Comparison of ENCODE assay signal across 1 cellular context in genomic region chr10:22325272-22325947, GRCh38.
TF ChIP-seq lines count a peak whose summit lies in the region.

No MANE protein-coding gene starts in this region.

TF ChIP-seq in K562, 482 proteins besides CTCF, POLR2A, EP300 and RAD21 (continued from another document and continues in another):
- peak; percentile 99 to 100 for TF ChIP-seq UBTF (IDR thresholded peaks at IDR 0.05; ENCODE audit: borderline replicate concordance in 1 of 2, low read depth in 2 of 2, low read length in 2 of 2)
- TF ChIP-seq CREB1 (IDR thresholded peaks at IDR 0.05), result no peak
- no peak for TF ChIP-seq CREB1 (CRISPR knock-in tag; IDR thresholded peaks at IDR 0.05)
- TF ChIP-seq NR2F6 (CRISPR knock-in tag; IDR thresholded peaks at IDR 0.05), result no peak
- TF ChIP-seq BHLHE40 (IDR thresholded peaks at IDR 0.05; ENCODE audit: low read length), result 0 out of 2 replicates have a peak, but pooled peaks have one; percentile 31
- no peak for TF ChIP-seq PTTG1 (tag; IDR thresholded peaks at IDR 0.05; ENCODE audit: low read depth)
- peak; percentile 63 for TF ChIP-seq RBFOX2 (IDR thresholded peaks at IDR 0.05; ENCODE audit: low read depth, low read length)
- TF ChIP-seq ELF1 (tag; IDR thresholded peaks at IDR 0.05), result no peak
- 0 out of 2 replicates have a peak, but pooled peaks have one; percentile 18 for TF ChIP-seq SIN3B (IDR thresholded peaks at IDR 0.05; ENCODE audit: low read depth)
- peak; percentile 74 for TF ChIP-seq NFIC (IDR thresholded peaks at IDR 0.05)
- 0 out of 2 replicates have a peak, but pooled peaks have one; percentile 12 for TF ChIP-seq EGR1 (conservative IDR thresholded peaks at IDR 0.05)
- TF ChIP-seq ZFP36 (IDR thresholded peaks at IDR 0.05; ENCODE audit: low read depth, low read length, partially characterized antibody), result no peak
- peak in 1 of 2 experiments; percentile 62; a peak in 1 of 4 replicates for TF ChIP-seq NONO (IDR thresholded peaks at IDR 0.05; ENCODE audit: low read depth in 2 of 2, low read length in 1 of 2)
- TF ChIP-seq CAMTA2 (CRISPR knock-in tag; conservative IDR thresholded peaks at IDR 0.05), result no peak
- TF ChIP-seq SMAD4 (CRISPR knock-in tag; conservative IDR thresholded peaks at IDR 0.05), result peak; percentile 44; the same call in 1 of the 2 replicates
- no peak for TF ChIP-seq ZNF217 (CRISPR knock-in tag; IDR thresholded peaks at IDR 0.05)
- TF ChIP-seq POU5F1 (IDR thresholded peaks at IDR 0.05; ENCODE audit: borderline replicate concordance, low read depth, low read length, partially characterized antibody), result no peak
- peak; percentile 73 for TF ChIP-seq CXXC5 (CRISPR knock-in tag; IDR thresholded peaks at IDR 0.05)
- TF ChIP-seq ZNF175 (CRISPR knock-in tag; IDR thresholded peaks at IDR 0.05; ENCODE audit: low read depth), result no peak
- no peak for TF ChIP-seq TAF7 (tag; IDR thresholded peaks at IDR 0.05)
- no peak for TF ChIP-seq CEBPB (tag; IDR thresholded peaks at IDR 0.05)
- 0 out of 2 replicates have a peak, but pooled peaks have one; percentile 9 for TF ChIP-seq ZNF316 (IDR thresholded peaks at IDR 0.05)
- TF ChIP-seq ZBTB11 (CRISPR knock-in tag; IDR thresholded peaks at IDR 0.05), result peak in 1 of 3 experiments; percentile 76; a peak in 3 of 6 replicates
- peak; percentile 37; the same call in 1 of the 2 replicates for TF ChIP-seq ZBTB7A (IDR thresholded peaks at IDR 0.05; ENCODE audit: borderline replicate concordance, control insufficient read depth, low read depth, low read length)
- TF ChIP-seq TBP (optimal IDR thresholded peaks at IDR 0.05; ENCODE audit: low read depth, low read length), result peak; percentile 38
- no peak for TF ChIP-seq ZBTB5 (IDR thresholded peaks at IDR 0.05)
- TF ChIP-seq ZNF324 (CRISPR knock-in tag; IDR thresholded peaks at IDR 0.05), result no peak
- peak; percentile 36; the same call in 1 of the 2 replicates for TF ChIP-seq RB1 (IDR thresholded peaks at IDR 0.05; ENCODE audit: low read depth)
- TF ChIP-seq SAP30 (IDR thresholded peaks at IDR 0.05; ENCODE audit: borderline replicate concordance, insufficient read depth, low read depth, low read length, poor library complexity, severe bottlenecking), result peak; percentile 43
- TF ChIP-seq GABPA (tag; conservative IDR thresholded peaks at IDR 0.05; ENCODE audit: low read depth), result peak; percentile 66
- no peak for TF ChIP-seq SIX5 (IDR thresholded peaks at IDR 0.05; ENCODE audit: borderline replicate concordance in 1 of 2, insufficient read depth in 1 of 2, low read depth in 1 of 2, low read length in 2 of 2)
- TF ChIP-seq MTA1 (IDR thresholded peaks at IDR 0.05; ENCODE audit: borderline replicate concordance), result no peak
- peak; percentile 22; the same call in 1 of the 2 replicates for TF ChIP-seq ZNF263 (CRISPR knock-in tag; IDR thresholded peaks at IDR 0.05; ENCODE audit: borderline replicate concordance)
- TF ChIP-seq ZBTB17 (CRISPR knock-in tag; IDR thresholded peaks at IDR 0.05), result no peak
- TF ChIP-seq ZNF785 (CRISPR knock-in tag; IDR thresholded peaks at IDR 0.05), result no peak
- TF ChIP-seq ZNF274 (IDR thresholded peaks at IDR 0.05; ENCODE audit: borderline replicate concordance, low read depth, low read length), result no peak
- 0 out of 2 replicates have a peak, but pooled peaks have one; percentile 25 for TF ChIP-seq CHCHD3 (CRISPR knock-in tag; IDR thresholded peaks at IDR 0.05)
- 0 out of 2 replicates have a peak, but pooled peaks have one; percentile 55 for TF ChIP-seq ZHX1 (conservative IDR thresholded peaks at IDR 0.05; ENCODE audit: low read length)
- TF ChIP-seq PTRF (tag; IDR thresholded peaks at IDR 0.05), result no peak
- peak; percentile 76 for TF ChIP-seq CCNT2 (IDR thresholded peaks at IDR 0.05; ENCODE audit: borderline replicate concordance, extremely low read depth, insufficient read length, low read depth, low read length)
- peak; percentile 73 for TF ChIP-seq POLR2G (IDR thresholded peaks at IDR 0.05; ENCODE audit: low read depth, low read length)
- TF ChIP-seq FIP1L1 (IDR thresholded peaks at IDR 0.05; ENCODE audit: low read depth, low read length, poor library complexity, severe bottlenecking), result peak; percentile 25
- peak in 1 of 2 experiments; percentile 62; a peak in 2 of 4 replicates for TF ChIP-seq SIN3A (IDR thresholded peaks at IDR 0.05; ENCODE audit: borderline replicate concordance in 2 of 2, control insufficient read depth in 1 of 2, low read depth in 2 of 2, low read length in 2 of 2)
- TF ChIP-seq ZFX (CRISPR knock-in tag; IDR thresholded peaks at IDR 0.05), result peak; percentile 75
- TF ChIP-seq PURB (CRISPR knock-in tag; IDR thresholded peaks at IDR 0.05; ENCODE audit: low read depth), result no peak
- TF ChIP-seq MNT (conservative IDR thresholded peaks at IDR 0.05), result peak in 1 of 2 experiments; percentile 63; a peak in 2 of 4 replicates
- no peak for TF ChIP-seq RBM15 (IDR thresholded peaks at IDR 0.05; ENCODE audit: insufficient read depth, low read length)
- 0 out of 2 replicates have a peak, but pooled peaks have one; percentile 18 for TF ChIP-seq GMEB1 (CRISPR knock-in tag; IDR thresholded peaks at IDR 0.05)
- 0 out of 2 replicates have a peak, but pooled peaks have one; percentile 19 for TF ChIP-seq CTBP1 (IDR thresholded peaks at IDR 0.05; ENCODE audit: borderline replicate concordance)
- no peak for TF ChIP-seq NR2C2 (CRISPR knock-in tag; IDR thresholded peaks at IDR 0.05)
- 0 out of 2 replicates have a peak, but pooled peaks have one; percentile 34 for TF ChIP-seq NR2C2 (tag; IDR thresholded peaks at IDR 0.05)
- peak; percentile 88 for TF ChIP-seq ZSCAN29 (IDR thresholded peaks at IDR 0.05)
- no peak for TF ChIP-seq RBM17 (IDR thresholded peaks at IDR 0.05; ENCODE audit: borderline replicate concordance, low read depth, low read length)
- 0 out of 2 replicates have a peak, but pooled peaks have one; percentile 49 for TF ChIP-seq KDM2B (CRISPR knock-in tag; IDR thresholded peaks at IDR 0.05)
- TF ChIP-seq MXI1 (IDR thresholded peaks at IDR 0.05; ENCODE audit: low read depth, low read length), result 0 out of 2 replicates have a peak, but pooled peaks have one; percentile 18
- TF ChIP-seq MAZ (CRISPR knock-in tag; conservative IDR thresholded peaks at IDR 0.05 in 1 of 2, IDR thresholded peaks at IDR 0.05 in 1 of 2), result peak in 1 of 2 experiments; percentile 36; a peak in 1 of 4 replicates
- TF ChIP-seq PHF8 (IDR thresholded peaks at IDR 0.05; ENCODE audit: borderline replicate concordance, low read length), result peak; percentile 37; the same call in 1 of the 2 replicates
- peak; percentile 94 for TF ChIP-seq VEZF1 (CRISPR knock-in tag; IDR thresholded peaks at IDR 0.05)
